ENCODE assay signal across 15 cellular contexts in genomic region chr11:76267563-76267962, GRCh38.
"Had no signal": no experiment of that assay in that cellular context is flagged by ENCODE, and none has a peak within 500 bp of the region (broad histone marks: within the 10 kb centered on the region; RNA-seq: fewer than 3 reads in every experiment).

No MANE protein-coding gene starts in this region.

- DNase-seq: activated CD4-positive, alpha-beta T cell treated with anti-CD3 and anti-CD28 coated beads, Interleukin-2, amount 10 ng/mL, durations not matched to agents 7 days and 5 days; activated CD4-positive, CD25-positive, alpha-beta regulatory T cell; activated CD8-positive, alpha-beta memory T cell treated with anti-CD3 and anti-CD28 coated beads for 24 hours; activated naive CD4-positive, alpha-beta T cell treated with anti-CD3 and anti-CD28 coated beads, Interleukin-2, amount 10 ng/mL, durations not matched to agents 7 days and 5 days; cortex of kidney; effector memory CD4-positive, alpha-beta T cell; kidney; pancreas; small intestine; stimulated activated naive CD4-positive, alpha-beta T cell; upper lobe of left lung had no signal

- H3K9me3 ChIP-seq: adrenal gland, pancreas, upper lobe of left lung had no signal

- H3K36me3 Mint-ChIP-seq: activated naive CD4-positive, alpha-beta T cell treated with anti-CD3 and anti-CD28 coated beads, Interleukin-2, amount 10 ng/mL, durations not matched to agents 7 days and 5 days; neural progenitor cell had no signal

- H3K4me1 ChIP-seq: neural progenitor cell, pancreas had no signal

- H3K27me3 Mint-ChIP-seq: activated CD4-positive, alpha-beta T cell treated with anti-CD3 and anti-CD28 coated beads, Interleukin-2, amount 10 ng/mL, durations not matched to agents 7 days and 5 days; central memory CD8-positive, alpha-beta T cell had no signal

- H3K27ac Mint-ChIP-seq: activated CD4-positive, alpha-beta T cell treated with anti-CD3 and anti-CD28 coated beads, Interleukin-2, amount 10 ng/mL, durations not matched to agents 7 days and 5 days; activated naive CD4-positive, alpha-beta T cell treated with anti-CD3 and anti-CD28 coated beads, Interleukin-2, amount 10 ng/mL, durations not matched to agents 7 days and 5 days; activated T-helper 2 cell treated with anti-CD3 and anti-CD28 coated beads, Interferon-gamma antibody, Interleukin-2, Interleukin-4, amounts not matched to agents 10 μg/mL and 5 μg/mL and 100 μg/mL, durations not matched to agents 14 hours and 24 hours and 36 hours; neural progenitor cell had no signal

- H2AFZ ChIP-seq: neural progenitor cell had no signal

- H3K27me3 ChIP-seq: adrenal gland, neural progenitor cell, pancreas, upper lobe of left lung had no signal

- H3K9me3 Mint-ChIP-seq: activated CD4-positive, alpha-beta T cell treated with anti-CD3 and anti-CD28 coated beads, Interleukin-2, amount 10 ng/mL, durations not matched to agents 7 days and 5 days; activated naive CD4-positive, alpha-beta T cell treated with anti-CD3 and anti-CD28 coated beads, Interleukin-2, amount 10 ng/mL, durations not matched to agents 7 days and 5 days; activated T-helper 2 cell treated with anti-CD3 and anti-CD28 coated beads, Interferon-gamma antibody, Interleukin-2, Interleukin-4, amounts not matched to agents 10 μg/mL and 5 μg/mL and 100 μg/mL, durations not matched to agents 14 hours and 24 hours and 36 hours; central memory CD8-positive, alpha-beta T cell; neural progenitor cell had no signal

- H3K4me3 ChIP-seq: adrenal gland, neural progenitor cell, pancreas, upper lobe of left lung had no signal

- H3K4me2 ChIP-seq: neural progenitor cell had no signal

- H3K27ac ChIP-seq: neural progenitor cell, pancreas had no signal

- H3K4me3 Mint-ChIP-seq: activated CD4-positive, alpha-beta T cell treated with anti-CD3 and anti-CD28 coated beads, Interleukin-2, amount 10 ng/mL, durations not matched to agents 7 days and 5 days; activated naive CD4-positive, alpha-beta T cell treated with anti-CD3 and anti-CD28 coated beads, Interleukin-2, amount 10 ng/mL, durations not matched to agents 7 days and 5 days; central memory CD8-positive, alpha-beta T cell; neural progenitor cell had no signal

- H3K4me1 Mint-ChIP-seq: activated CD4-positive, alpha-beta T cell treated with anti-CD3 and anti-CD28 coated beads, Interleukin-2, amount 10 ng/mL, durations not matched to agents 7 days and 5 days; activated naive CD4-positive, alpha-beta T cell treated with anti-CD3 and anti-CD28 coated beads, Interleukin-2, amount 10 ng/mL, durations not matched to agents 7 days and 5 days; central memory CD8-positive, alpha-beta T cell; neural progenitor cell had no signal

- H3K36me3 ChIP-seq: adrenal gland, neural progenitor cell, pancreas, upper lobe of left lung had no signal
